30 cellular contexts compared by ENCODE assay signal in the genomic region with DNA sequence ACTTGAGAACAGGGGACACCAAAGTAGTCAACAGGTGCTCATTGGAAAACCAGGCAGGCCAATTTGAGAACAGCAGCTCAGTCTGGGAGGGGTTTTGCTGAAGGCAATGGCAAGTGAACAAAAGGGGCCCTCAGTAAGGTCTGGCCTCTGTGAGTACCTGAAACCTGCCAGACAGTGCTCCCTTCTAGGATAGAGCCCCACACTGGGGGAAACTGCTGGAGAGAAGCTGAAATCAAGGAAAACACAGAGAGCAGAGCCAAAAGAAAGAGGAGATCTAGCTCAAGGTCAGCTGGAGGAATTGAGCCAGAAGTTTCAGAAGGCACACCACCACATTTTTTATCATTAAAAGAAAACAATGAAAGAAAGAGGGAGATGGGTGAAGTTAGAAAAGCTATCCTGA. TPM values are rescaled to one million over a fixed set of nuclear protein-coding genes. Genes with fewer than 3 reads are reported as not detected.
"Had no signal": no experiment of that assay in that cellular context is flagged by ENCODE, and none has a peak within 500 bp of the region (broad histone marks: within the 10 kb centered on the region; RNA-seq: fewer than 3 reads in every experiment).

No MANE protein-coding gene starts in this region.

- DNase-seq: activated CD4-positive, alpha-beta T cell treated with anti-CD3 and anti-CD28 coated beads for 36 hours; activated CD4-positive, alpha-beta T cell treated with anti-CD3 and anti-CD28 coated beads, Interleukin-2, amount 50 U/mL, for 1 hour; activated CD8-positive, alpha-beta memory T cell treated with anti-CD3 and anti-CD28 coated beads, Interleukin-2, amount 50 U/mL, for 4 hours; activated CD8-positive, alpha-beta T cell treated with anti-CD3 and anti-CD28 coated beads for 36 hours; activated gamma-delta T cell treated with Interleukin-2 at 50 U/mL for 16 hours; activated naive CD4-positive, alpha-beta T cell treated with anti-CD3 and anti-CD28 coated beads, Interleukin-2, amount 50 U/mL, for 16 hours; activated naive CD8-positive, alpha-beta T cell treated with anti-CD3 and anti-CD28 coated beads, Interleukin-2, amount 10 ng/mL, durations not matched to agents 7 days and 5 days; activated T-cell treated with anti-CD3 and anti-CD28 coated beads, Interleukin-2, amount 50 U/mL, for 72 hours; aorta; caudate nucleus; Karpas-422; MM.1S; NCI-H1105; NCI-H1436; NCI-H2081 treated with DMSO at 0.1 percent for 48 hours; NCI-H2227 treated with DMSO at 0.1 percent for 48 hours; NCI-H510A; NCI-H526 treated with DMSO at 0.1 percent for 48 hours; NCI-H82; Peyer's patch; Right ventricle myocardium superior; SJCRH30; SK-N-SH; T-helper 1 cell; WERI-Rb-1 had no signal

- ATAC-seq: activated CD4-positive, alpha-beta T cell treated with anti-CD3 and anti-CD28 coated beads for 36 hours; activated CD8-positive, alpha-beta T cell treated with anti-CD3 and anti-CD28 coated beads for 36 hours; activated T-cell treated with anti-CD3 and anti-CD28 coated beads, Interleukin-2, amount 50 U/mL, for 72 hours; K562 had no signal

RNA-seq across cellular contexts. Expression of a gene that starts 28.2 kb away (rescaled TPM):
- total RNA-seq: activated CD4-positive, alpha-beta T cell treated with anti-CD3 and anti-CD28 coated beads for 36 hours; activated CD8-positive, alpha-beta T cell treated with anti-CD3 and anti-CD28 coated beads for 36 hours; activated naive CD8-positive, alpha-beta T cell treated with anti-CD3 and anti-CD28 coated beads, Interleukin-2, amount 10 ng/mL, durations not matched to agents 7 days and 5 days; activated T-cell treated with anti-CD3 and anti-CD28 coated beads, Interleukin-2, amount 50 U/mL, for 72 hours; activated T-helper 2 cell treated with anti-CD3 and anti-CD28 coated beads, Interferon-gamma antibody, Interleukin-2, Interleukin-4, amounts not matched to agents 10 μg/mL and 5 μg/mL and 100 μg/mL, durations not matched to agents 14 hours and 24 hours and 36 hours; aorta; breast epithelium; cerebellum; K562; Peyer's patch; Right ventricle myocardium superior; SJCRH30; T-helper 2 cell treated with Interferon-gamma antibody and Interleukin-4, amounts not matched to agents 100 ng/mL and 5 ng/mL, for 36 hours had no signal

RNA-seq across cellular contexts. Expression of a gene that starts 38.3 kb away (rescaled TPM):
- total RNA-seq: SJCRH30 had no signal

RNA-seq across cellular contexts. Expression of a gene that starts 51.4 kb away (rescaled TPM):
- total RNA-seq: activated CD4-positive, alpha-beta T cell treated with anti-CD3 and anti-CD28 coated beads for 36 hours; activated CD8-positive, alpha-beta T cell treated with anti-CD3 and anti-CD28 coated beads for 36 hours; activated naive CD8-positive, alpha-beta T cell treated with anti-CD3 and anti-CD28 coated beads, Interleukin-2, amount 10 ng/mL, durations not matched to agents 7 days and 5 days; activated T-cell treated with anti-CD3 and anti-CD28 coated beads, Interleukin-2, amount 50 U/mL, for 72 hours; activated T-helper 2 cell treated with anti-CD3 and anti-CD28 coated beads, Interferon-gamma antibody, Interleukin-2, Interleukin-4, amounts not matched to agents 10 μg/mL and 5 μg/mL and 100 μg/mL, durations not matched to agents 14 hours and 24 hours and 36 hours; aorta; breast epithelium; K562; Peyer's patch; Right ventricle myocardium superior; SJCRH30; T-helper 2 cell treated with Interferon-gamma antibody and Interleukin-4, amounts not matched to agents 100 ng/mL and 5 ng/mL, for 36 hours had no signal
